Comparison of ENCODE assay signal across 19 cellular contexts in the genomic region with DNA sequence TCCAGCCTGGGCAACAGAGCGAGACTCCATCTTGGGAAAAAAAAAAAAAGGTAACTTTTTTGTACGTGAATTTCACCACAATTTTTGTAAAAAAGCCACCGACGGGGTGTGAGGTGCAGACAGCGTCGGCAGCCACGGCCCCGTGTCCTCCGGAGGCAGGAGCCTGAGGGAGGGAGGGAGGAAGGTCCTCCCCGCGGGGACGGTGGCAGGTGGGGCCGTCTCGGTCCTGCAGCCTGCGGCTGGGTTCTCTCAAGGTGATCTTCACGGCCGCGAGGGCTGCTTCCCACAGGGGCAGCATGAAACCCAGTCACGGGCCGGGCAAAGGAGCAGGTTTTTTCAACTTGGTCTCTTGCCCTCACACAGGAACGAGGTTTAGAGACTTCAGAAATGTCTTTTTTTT. TPM values are rescaled to one million over a fixed set of nuclear protein-coding genes. Genes with fewer than 3 reads are reported as not detected.
A peak's percentile ranks its signal among the peaks of the same experiment; 100 is the strongest.
DNase-seq lines count a peak whose midpoint lies in the region; ATAC-seq and TF ChIP-seq lines count a peak whose summit lies in the region.
"Had no signal": no experiment of that assay in that cellular context is flagged by ENCODE, and none has a peak within 500 bp of the region (broad histone marks: within the 10 kb centered on the region; RNA-seq: fewer than 3 reads in every experiment).

No MANE protein-coding gene starts in this region.

- H3K27ac ChIP-seq in left lung (no peak overlapping the region), spleen (no peak overlapping the region)
- H3K27ac ChIP-seq: BLaER1, GM23248 had no signal

- CTCF ChIA-PET in activated CD4-positive, alpha-beta T cell treated with anti-CD3 and anti-CD28 coated beads, Interleukin-2, amount 10 ng/mL, durations not matched to agents 7 days and 5 days (lab: Charles Lee) = no interaction called here

- POLR2A ChIA-PET in activated CD4-positive, alpha-beta T cell treated with anti-CD3 and anti-CD28 coated beads, Interleukin-2, amount 10 ng/mL, durations not matched to agents 7 days and 5 days (lab: Charles Lee) = no interaction called here

- no peaks in the 10 kb centered on the region for H3K9me3 Mint-ChIP-seq in activated CD4-positive, alpha-beta T cell treated with anti-CD3 and anti-CD28 coated beads, Interleukin-2, amount 10 ng/mL, durations not matched to agents 7 days and 5 days
- peaks cover 0 to 21% (median 15%) of the 10 kb centered on the region in 7 donors for H3K9me3 Mint-ChIP-seq in CD14-positive monocyte
- H3K9me3 Mint-ChIP-seq: CD8-positive, alpha-beta memory T cell had no signal

- no peaks in the 10 kb centered on the region for H3K4me1 ChIP-seq in left lung
- H3K4me1 ChIP-seq in spleen = no peaks in the 10 kb centered on the region
- H3K4me1 ChIP-seq: BLaER1 had no signal

- H3K36me3 ChIP-seq in left lung = peaks cover 0 to 72% of the 10 kb centered on the region in 2 donors
- peaks cover 5 to 85% (median 67%) of the 10 kb centered on the region in 6 donors for H3K36me3 ChIP-seq in spleen

- H3K9me3 ChIP-seq in left lung (peaks cover 0 to 5% of the 10 kb centered on the region in 2 donors), spleen (peaks cover 0 to 9% (median 0%) of the 10 kb centered on the region in 8 donors)

- intact Hi-C loops in CD14-positive monocyte (cut with micrococcal nuclease) (no loop called here), left lung (cut with DNase I) (no loop called here), spleen (cut with DNase I; ENCODE audit: low total_unique reads) (no loop called here)

- DNase-seq in activated CD4-positive, alpha-beta T cell treated with anti-CD3 and anti-CD28 coated beads, Interleukin-2, amount 10 ng/mL, durations not matched to agents 7 days and 5 days = peak; percentile 5
- no peak for DNase-seq in activated CD4-positive, alpha-beta T cell treated with anti-CD3 and anti-CD28 coated beads, Interleukin-2, amount 50 U/mL, for 48 hours
- DNase-seq in CD14-positive monocyte (ENCODE audit: low spot score) (peak; percentile 30), left lung (peak; percentile 10 to 61), spleen (peak; percentile 61), NCI-H2196 treated with DMSO at 0.1 percent for 48 hours (lab: John Stamatoyannopoulos, UW; ENCODE audit: unreplicated experiment) (no peak), retina (no peak)
- DNase-seq in stimulated activated CD8-positive, alpha-beta memory T cell treated with anti-CD3 and anti-CD28 coated beads, Interleukin-4, amount 100 ng/mL, for 48 hours = no peak
- DNase-seq: DMS79 treated with DMSO at 0.1 percent for 48 hours, GM23248, KBM-7, NCI-H1417 treated with DMSO at 0.1 percent for 48 hours, NCI-H1930, NCI-H2171, NCI-H748 treated with DMSO at 0.1 percent for 48 hours, OCI-M1 had no signal

- H3K4me3 ChIP-seq in left lung (no peak overlapping the region), spleen (no peak overlapping the region)
- H3K4me3 ChIP-seq: BLaER1, GM23248 had no signal

- TF ChIP-seq CTCF in CD14-positive monocyte (IDR thresholded peaks at IDR 0.05) (no peak), left lung (IDR thresholded peaks at IDR 0.05) (no peak), spleen (IDR thresholded peaks at IDR 0.05 in 8 of 11, conservative IDR thresholded peaks at IDR 0.05 in 3 of 11) (no peak)

- no peaks in the 10 kb centered on the region for H3K27me3 Mint-ChIP-seq in activated CD4-positive, alpha-beta T cell treated with anti-CD3 and anti-CD28 coated beads, Interleukin-2, amount 10 ng/mL, durations not matched to agents 7 days and 5 days
- H3K27me3 Mint-ChIP-seq in CD14-positive monocyte (ENCODE audit: low read depth in 3 of 3) = peaks cover 0 to 5% (median 0%) of the 10 kb centered on the region in 3 donors
- H3K27me3 Mint-ChIP-seq: CD8-positive, alpha-beta memory T cell had no signal

- ATAC-seq in left lung = no peak
- ATAC-seq: HCT116 had no signal

- H3K4me3 Mint-ChIP-seq in activated CD4-positive, alpha-beta T cell treated with anti-CD3 and anti-CD28 coated beads, Interleukin-2, amount 10 ng/mL, durations not matched to agents 7 days and 5 days = no peak overlapping the region
- no peak overlapping the region for H3K4me3 Mint-ChIP-seq in CD14-positive monocyte

- peaks cover 53% of the 10 kb centered on the region for H3K36me3 Mint-ChIP-seq in activated CD4-positive, alpha-beta T cell treated with anti-CD3 and anti-CD28 coated beads, Interleukin-2, amount 10 ng/mL, durations not matched to agents 7 days and 5 days (ENCODE audit: low read depth)
- H3K36me3 Mint-ChIP-seq in CD14-positive monocyte = peaks cover 41 to 75% of the 10 kb centered on the region in 2 donors

- H3K27ac Mint-ChIP-seq in activated CD4-positive, alpha-beta T cell treated with anti-CD3 and anti-CD28 coated beads, Interleukin-2, amount 10 ng/mL, durations not matched to agents 7 days and 5 days = no peak overlapping the region
- H3K27ac Mint-ChIP-seq in CD14-positive monocyte = no peak overlapping the region
- H3K27ac Mint-ChIP-seq: CD8-positive, alpha-beta memory T cell had no signal

- H3K4me1 Mint-ChIP-seq in activated CD4-positive, alpha-beta T cell treated with anti-CD3 and anti-CD28 coated beads, Interleukin-2, amount 10 ng/mL, durations not matched to agents 7 days and 5 days = no peaks in the 10 kb centered on the region
- H3K4me1 Mint-ChIP-seq in CD14-positive monocyte = no peaks in the 10 kb centered on the region
- H3K4me1 Mint-ChIP-seq: CD8-positive, alpha-beta memory T cell had no signal

- H3K27me3 ChIP-seq in left lung (no peaks in the 10 kb centered on the region), spleen (replicated peaks in 1 of 7) (no peaks in the 10 kb centered on the region)
- H3K27me3 ChIP-seq: BLaER1 had no signal

- no peak for TF ChIP-seq POLR2A in spleen (IDR thresholded peaks at IDR 0.05)

- WGBS in spleen, 5 donors = 89 to 97% (median 92%) methylated on average over 21 of the region's 21 CpGs

RNA-seq across cellular contexts. Expression of gene PLCXD1, which starts 14.0 kb away (rescaled TPM):
- total RNA-seq in activated CD4-positive, alpha-beta T cell treated with anti-CD3 and anti-CD28 coated beads, Interleukin-2, amount 10 ng/mL, durations not matched to agents 7 days and 5 days = 10 to 100 TPM; 60.1 to 63.4 TPM
- polyA plus RNA-seq in CD14-positive monocyte = 1 to 10 TPM; 2.9 to 6.7 TPM
- 10 to 100 TPM; 17.0 to 17.8 TPM for total RNA-seq in left lung
- 10 to 100 TPM; 13.0 to 35.0 (median 24.3) TPM for total RNA-seq in spleen
- polyA plus RNA-seq in spleen = 10 to 100 TPM in 2 of 3 donors, 1 to 10 TPM in 1; 9.9 to 21.3 (median 11.5) TPM

RNA-seq across cellular contexts. Expression of gene GTPBP6, which starts 23.5 kb away (rescaled TPM):
- total RNA-seq in activated CD4-positive, alpha-beta T cell treated with anti-CD3 and anti-CD28 coated beads, Interleukin-2, amount 10 ng/mL, durations not matched to agents 7 days and 5 days = 10 to 100 TPM; 48.5 to 52.1 TPM
- polyA plus RNA-seq in CD14-positive monocyte (10 to 100 TPM; 17.2 to 27.0 TPM), spleen (10 to 100 TPM; 43.8 to 69.4 (median 43.9) TPM)
- total RNA-seq in left lung (10 to 100 TPM; 41.0 to 57.8 TPM), spleen (10 to 100 TPM; 25.4 to 50.4 (median 37.6) TPM)

Comparison
In these comparisons a context has a peak if more than half of its experiments do, and no peak if none do; other contexts are left out.
1. DNase-seq: peak in activated CD4-positive, alpha-beta T cell treated with anti-CD3 and anti-CD28 coated beads, Interleukin-2, amount 10 ng/mL, durations not matched to agents 7 days and 5 days (single experiment), CD14-positive monocyte (single experiment), left lung (2 of 2) and spleen (single experiment); none in activated CD4-positive, alpha-beta T cell treated with anti-CD3 and anti-CD28 coated beads, Interleukin-2, amount 50 U/mL, for 48 hours (0 of 2), stimulated activated CD8-positive, alpha-beta memory T cell treated with anti-CD3 and anti-CD28 coated beads, Interleukin-4, amount 100 ng/mL, for 48 hours (single experiment), NCI-H2196 treated with DMSO at 0.1 percent for 48 hours (single experiment) and retina (single experiment).